Comparison of ENCODE assay signal across 10 cellular contexts in the genomic region with DNA sequence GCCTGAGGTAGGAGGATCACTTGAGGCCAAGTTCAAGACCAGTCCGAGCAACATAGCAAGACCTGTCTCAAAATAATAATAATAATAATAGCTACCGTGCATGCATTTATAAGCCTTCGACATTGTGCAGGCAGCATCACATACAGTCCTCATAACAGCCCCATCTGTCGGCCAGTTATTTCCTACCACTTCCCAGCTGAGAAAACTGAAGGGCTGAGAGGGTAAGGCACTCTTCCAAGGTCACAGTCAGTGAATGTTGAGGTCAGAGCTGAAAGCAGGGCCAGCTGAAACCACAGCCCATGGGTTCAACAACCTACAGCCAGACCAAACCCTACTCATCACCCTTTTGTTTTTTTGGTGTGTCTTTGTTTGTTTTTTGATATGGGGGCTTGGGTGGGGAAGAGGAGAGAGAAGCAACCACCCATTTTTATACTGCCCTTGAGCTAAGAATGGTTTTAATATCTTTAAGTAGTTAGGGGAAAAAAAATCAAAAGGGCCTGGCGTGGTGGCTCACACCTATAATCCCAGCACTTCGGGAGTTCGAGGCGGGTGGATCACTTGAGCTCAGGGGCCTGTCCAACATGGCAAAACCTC. TPM values are rescaled to one million over a fixed set of nuclear protein-coding genes. Genes with fewer than 3 reads are reported as not detected.
A peak's percentile ranks its signal among the peaks of the same experiment; 100 is the strongest.
DNase-seq lines count a peak whose midpoint lies in the region; ATAC-seq, FAIRE-seq and TF ChIP-seq lines count a peak whose summit lies in the region.
"Had no signal": no experiment of that assay in that cellular context is flagged by ENCODE, and none has a peak within 500 bp of the region (broad histone marks: within the 10 kb centered on the region; RNA-seq: fewer than 3 reads in every experiment).

No MANE protein-coding gene starts in this region.

- no peak for FAIRE-seq in bronchial epithelial cell (lab: Jason Lieb, UNC)

- H3K27me3 ChIP-seq in AG04450 (ENCODE audit: control insufficient read depth, insufficient read depth, low read length) (peaks cover 12% of the 10 kb centered on the region), GM06990 (replicated peaks; ENCODE audit: control insufficient read depth, insufficient read depth, low read length) (no peaks in the 10 kb centered on the region; the same call in 1 of the 2 replicates), bronchial epithelial cell (ENCODE audit: control insufficient read depth, insufficient read depth, low read length) (peaks cover 2% of the 10 kb centered on the region), liver (ENCODE audit: control insufficient read depth in 4 of 4, insufficient read depth in 4 of 4, low read length in 3 of 4) (no peaks in the 10 kb centered on the region)
- H3K27me3 ChIP-seq: gastrocnemius medialis had no signal

- H3K4me3 ChIP-seq in AG04450 (ENCODE audit: low read depth, low read length) (no peak overlapping the region), GM06990 (replicated peaks; ENCODE audit: low read depth, low read length) (no peak overlapping the region), bronchial epithelial cell (ENCODE audit: low read depth, low read length) (no peak overlapping the region), liver (ENCODE audit: low read depth in 1 of 3, low read length in 3 of 3) (no peak overlapping the region)
- H3K4me3 ChIP-seq: gastrocnemius medialis, thoracic aorta had no signal

- TF ChIP-seq CTCF in AG04450 (IDR thresholded peaks at IDR 0.05; ENCODE audit: low read depth, low read length) = peak; percentile 55
- TF ChIP-seq CTCF in GM06990 (IDR thresholded peaks at IDR 0.05; ENCODE audit: insufficient read depth, low read length, poor library complexity, severe bottlenecking) = peak; percentile 66
- TF ChIP-seq CTCF in bronchial epithelial cell (IDR thresholded peaks at IDR 0.05; ENCODE audit: insufficient read depth, low read length, severe bottlenecking) = peak; percentile 45
- TF ChIP-seq CTCF in liver (IDR thresholded peaks at IDR 0.05; ENCODE audit: low read depth, low read length, missing input control) = peak; percentile 63

- H3K4me1 ChIP-seq in liver (ENCODE audit: control insufficient read depth in 4 of 4, insufficient read depth in 4 of 4, low read length in 3 of 4) = peaks cover 9 to 55% (median 40%) of the 10 kb centered on the region in 4 donors
- H3K4me1 ChIP-seq: gastrocnemius medialis had no signal

- no peak overlapping the region for H3K9ac ChIP-seq in liver (ENCODE audit: low read depth in 1 of 2, low read length in 2 of 2)

- CTCF ChIA-PET in AG04450 (lab: Charles Lee) = interaction anchor here (0.6 to 7.4 kb wide), 19 partner anchors 8 to 902 kb away, joined by 3 to 84 read pairs (median 4); no protein-coding TSS in a partner anchor

- DNase-seq in AG04450 (ENCODE audit: low read depth, low spot score) (no peak), GM06990 (ENCODE audit: extremely low read depth, insufficient read length) (no peak), NCI-H69 (lab: John Stamatoyannopoulos, UW) (peak; percentile 44), bronchial epithelial cell (ENCODE audit: low read depth) (no peak), occipital lobe (lab: John Stamatoyannopoulos, UW) (no peak)
- DNase-seq: gastrocnemius medialis had no signal

- H3K36me3 ChIP-seq in GM06990 (ENCODE audit: control insufficient read depth, insufficient read depth, low read length) (no peaks in the 10 kb centered on the region), bronchial epithelial cell (ENCODE audit: control insufficient read depth, insufficient read depth, low read length) (no peaks in the 10 kb centered on the region), liver (ENCODE audit: control insufficient read depth in 4 of 4, insufficient read depth in 3 of 4, low read depth in 1 of 4, low read length in 3 of 4) (no peaks in the 10 kb centered on the region)
- H3K36me3 ChIP-seq: gastrocnemius medialis, thoracic aorta had no signal

- POLR2A ChIA-PET in AG04450 (lab: Yijun Ruan, JAX) = interaction anchor here (1.0 kb wide), 1 partner anchor 19 kb away, joined by 5 read pairs; no protein-coding TSS in a partner anchor

- H3K9me3 ChIP-seq in AG04450 (ENCODE audit: control insufficient read depth, insufficient read depth, low read length) = no peaks in the 10 kb centered on the region
- H3K9me3 ChIP-seq in liver (ENCODE audit: control insufficient read depth in 4 of 4, low read length in 3 of 4) = no peaks in the 10 kb centered on the region
- H3K9me3 ChIP-seq: gastrocnemius medialis, thoracic aorta had no signal

- peak; percentile 81 to 83 for TF ChIP-seq RAD21 in liver (IDR thresholded peaks at IDR 0.05)

- no peak overlapping the region for H3K27ac ChIP-seq in AG04450 (ENCODE audit: low read depth, low read length)
- peak overlapping the region; percentile 53 to 68 for H3K27ac ChIP-seq in liver (ENCODE audit: low read depth in 1 of 2, low read length in 2 of 2)
- H3K27ac ChIP-seq: gastrocnemius medialis, thoracic aorta had no signal

- ATAC-seq in GM19351 (IDR thresholded peaks at IDR 0.05; ENCODE audit: unreplicated experiment) (no peak), GM18861 (IDR thresholded peaks at IDR 0.05; ENCODE audit: unreplicated experiment) (no peak)

- 49% methylated on average over 8 of the region's 8 CpGs for WGBS in liver

TF ChIP-seq in liver, 16 proteins besides CTCF, POLR2A, EP300 and RAD21 (continues in another document):
- TF ChIP-seq, protein P1, sequence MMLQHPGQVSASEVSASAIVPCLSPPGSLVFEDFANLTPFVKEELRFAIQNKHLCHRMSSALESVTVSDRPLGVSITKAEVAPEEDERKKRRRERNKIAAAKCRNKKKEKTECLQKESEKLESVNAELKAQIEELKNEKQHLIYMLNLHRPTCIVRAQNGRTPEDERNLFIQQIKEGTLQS (IDR thresholded peaks at IDR 0.05) = no peak
- no peak for TF ChIP-seq YY1 (IDR thresholded peaks at IDR 0.05)
- peak; percentile 96 for TF ChIP-seq NR2F2 (IDR thresholded peaks at IDR 0.05)
- no peak for TF ChIP-seq TAF1 (conservative IDR thresholded peaks at IDR 0.05)
- TF ChIP-seq GABPA (IDR thresholded peaks at IDR 0.05 in 1 of 2, conservative IDR thresholded peaks at IDR 0.05 in 1 of 2) = no peak
- TF ChIP-seq, protein P2, sequence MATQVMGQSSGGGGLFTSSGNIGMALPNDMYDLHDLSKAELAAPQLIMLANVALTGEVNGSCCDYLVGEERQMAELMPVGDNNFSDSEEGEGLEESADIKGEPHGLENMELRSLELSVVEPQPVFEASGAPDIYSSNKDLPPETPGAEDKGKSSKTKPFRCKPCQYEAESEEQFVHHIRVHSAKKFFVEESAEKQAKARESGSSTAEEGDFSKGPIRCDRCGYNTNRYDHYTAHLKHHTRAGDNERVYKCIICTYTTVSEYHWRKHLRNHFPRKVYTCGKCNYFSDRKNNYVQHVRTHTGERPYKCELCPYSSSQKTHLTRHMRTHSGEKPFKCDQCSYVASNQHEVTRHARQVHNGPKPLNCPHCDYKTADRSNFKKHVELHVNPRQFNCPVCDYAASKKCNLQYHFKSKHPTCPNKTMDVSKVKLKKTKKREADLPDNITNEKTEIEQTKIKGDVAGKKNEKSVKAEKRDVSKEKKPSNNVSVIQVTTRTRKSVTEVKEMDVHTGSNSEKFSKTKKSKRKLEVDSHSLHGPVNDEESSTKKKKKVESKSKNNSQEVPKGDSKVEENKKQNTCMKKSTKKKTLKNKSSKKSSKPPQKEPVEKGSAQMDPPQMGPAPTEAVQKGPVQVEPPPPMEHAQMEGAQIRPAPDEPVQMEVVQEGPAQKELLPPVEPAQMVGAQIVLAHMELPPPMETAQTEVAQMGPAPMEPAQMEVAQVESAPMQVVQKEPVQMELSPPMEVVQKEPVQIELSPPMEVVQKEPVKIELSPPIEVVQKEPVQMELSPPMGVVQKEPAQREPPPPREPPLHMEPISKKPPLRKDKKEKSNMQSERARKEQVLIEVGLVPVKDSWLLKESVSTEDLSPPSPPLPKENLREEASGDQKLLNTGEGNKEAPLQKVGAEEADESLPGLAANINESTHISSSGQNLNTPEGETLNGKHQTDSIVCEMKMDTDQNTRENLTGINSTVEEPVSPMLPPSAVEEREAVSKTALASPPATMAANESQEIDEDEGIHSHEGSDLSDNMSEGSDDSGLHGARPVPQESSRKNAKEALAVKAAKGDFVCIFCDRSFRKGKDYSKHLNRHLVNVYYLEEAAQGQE (IDR thresholded peaks at IDR 0.05) = peak; percentile 64
- TF ChIP-seq, protein P3, sequence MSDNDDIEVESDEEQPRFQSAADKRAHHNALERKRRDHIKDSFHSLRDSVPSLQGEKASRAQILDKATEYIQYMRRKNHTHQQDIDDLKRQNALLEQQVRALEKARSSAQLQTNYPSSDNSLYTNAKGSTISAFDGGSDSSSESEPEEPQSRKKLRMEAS (IDR thresholded peaks at IDR 0.05) = peak; percentile 40
- TF ChIP-seq HNF4A (conservative IDR thresholded peaks at IDR 0.05) = peak; percentile 66 to 80
- TF ChIP-seq RXRA (IDR thresholded peaks at IDR 0.05) = peak; percentile 96 to 98

RNA-seq across cellular contexts. Expression of a gene that starts 16.8 kb away (rescaled TPM):
- polyA plus RNA-seq in AG04450 (2011; rRNA removed) (13.6 and 19.4 TPM in 2 replicates), liver (10 to 100 TPM in 1 of 2 donors, 1 to 10 TPM in 1; 9.4 to 31.3 TPM)
- polyA minus RNA-seq in AG04450 (2011; rRNA and poly(A)+ RNA removed) = 53.6 and 79.8 TPM in 2 replicates
- total RNA-seq in bronchial epithelial cell (24.7 and 39.8 TPM in 2 replicates), liver (10 to 100 TPM in 1 of 2 donors, 1 to 10 TPM in 1; 9.0 to 41.2 TPM), occipital lobe (24.3 TPM)

RNA-seq across cellular contexts. Expression of a gene that starts 52.1 kb away (rescaled TPM):
- polyA plus RNA-seq in AG04450 (2011; rRNA removed) (16.7 and 21.0 TPM in 2 replicates), liver (10 to 100 TPM in 1 of 2 donors, 1 to 10 TPM in 1; 7.8 to 11.5 TPM)
- polyA minus RNA-seq in AG04450 (2011; rRNA and poly(A)+ RNA removed) = 5.8 and 7.4 TPM in 2 replicates
- total RNA-seq in bronchial epithelial cell (15.8 and 17.2 TPM in 2 replicates), liver (10 to 100 TPM; 11.9 to 13.2 TPM), occipital lobe (70.3 TPM)

RNA-seq across cellular contexts. Expression of a gene that starts 52.5 kb away (rescaled TPM):
- polyA plus RNA-seq in AG04450 (2011; rRNA removed) = 12.2 and 15.6 TPM in 2 replicates
- 3.3 and 4.6 TPM in 2 replicates for polyA minus RNA-seq in AG04450 (2011; rRNA and poly(A)+ RNA removed)
- 11.3 and 14.7 TPM in 2 replicates for total RNA-seq in bronchial epithelial cell
- total RNA-seq in liver = 1 to 10 TPM; 5.6 to 5.9 TPM
- 10 to 100 TPM in 1 of 2 donors, 1 to 10 TPM in 1; 7.2 to 13.4 TPM for polyA plus RNA-seq in liver
- total RNA-seq in occipital lobe = 8.6 TPM
